In genomic region chr19:35461050-35461449, GRCh38 we compare ENCODE assay signal across 27 cellular contexts. TPM values are rescaled to one million over a fixed set of nuclear protein-coding genes. Genes with fewer than 3 reads are reported as not detected.
A peak's percentile ranks its signal among the peaks of the same experiment; 100 is the strongest.
DNase-seq lines count a peak whose midpoint lies in the region; ATAC-seq and TF ChIP-seq lines count a peak whose summit lies in the region.
"Had no signal": no experiment of that assay in that cellular context is flagged by ENCODE, and none has a peak within 500 bp of the region (broad histone marks: within the 10 kb centered on the region; RNA-seq: fewer than 3 reads in every experiment).

No MANE protein-coding gene starts in this region.

- ATAC-seq in naive B cell (ENCODE audit: low read depth in 2 of 2) (no peak), upper lobe of right lung (no peak), GM18511 (IDR thresholded peaks at IDR 0.05; ENCODE audit: unreplicated experiment) (no peak)
- ATAC-seq: psoas muscle had no signal

- peak; percentile 48 for DNase-seq in activated effector memory CD4-positive, alpha-beta T cell treated with anti-CD3 and anti-CD28 coated beads, Interleukin-2, amount 50 U/mL, for 16 hours
- DNase-seq in activated effector memory CD4-positive, alpha-beta T cell treated with Interleukin-2 at 50 U/mL for 16 hours, result no peak
- DNase-seq in naive B cell (no peak), upper lobe of right lung (peak; percentile 67), C1 segment of cervical spinal cord (lab: John Stamatoyannopoulos, UW) (no peak)
- DNase-seq: activated CD4-positive, alpha-beta T cell treated with anti-CD3 and anti-CD28 coated beads for 1 hour; activated naive CD8-positive, alpha-beta T cell treated with anti-CD3 and anti-CD28 coated beads for 36 hours; CD4-positive, CD25-positive, alpha-beta regulatory T cell; GDM1; hypothalamus; KG1; NCI-H146; NCI-H2171; NCI-H510A treated with DMSO at 0.1 percent for 48 hours; SJCRH30; testis had no signal

- TF ChIP-seq CTCF in VCaP (conservative IDR thresholded peaks at IDR 0.05) (no peak), upper lobe of right lung (IDR thresholded peaks at IDR 0.05) (no peak)

- no peak overlapping the region for H3K4me3 ChIP-seq in upper lobe of right lung
- H3K4me3 ChIP-seq: ascending aorta, psoas muscle, SJCRH30, testis had no signal

- no peaks in the 10 kb centered on the region for H3K36me3 Mint-ChIP-seq in naive B cell
- H3K36me3 Mint-ChIP-seq: activated naive CD8-positive, alpha-beta T cell treated with anti-CD3 and anti-CD28 coated beads for 36 hours; CD4-positive, CD25-positive, alpha-beta regulatory T cell had no signal

- H3K36me3 ChIP-seq in upper lobe of right lung, result no peaks in the 10 kb centered on the region
- H3K36me3 ChIP-seq: ascending aorta, SJCRH30 had no signal

- H3K4me1 ChIP-seq in upper lobe of right lung, result peaks cover 40% of the 10 kb centered on the region
- H3K4me1 ChIP-seq: ascending aorta, SJCRH30 had no signal

- H3K27me3 ChIP-seq in upper lobe of right lung, result no peaks in the 10 kb centered on the region
- H3K27me3 ChIP-seq: ascending aorta, SJCRH30, testis had no signal

- H3K27ac Mint-ChIP-seq in naive B cell, result peak overlapping the region in 4 of 6 donors; percentile 54 to 89 (median 58)
- H3K27ac Mint-ChIP-seq: activated naive CD8-positive, alpha-beta T cell treated with anti-CD3 and anti-CD28 coated beads for 36 hours; CD4-positive, CD25-positive, alpha-beta regulatory T cell had no signal

- intact Hi-C loops in upper lobe of right lung (cut with DNase I), result loop anchor here (10.0 kb wide), 1 partner anchor 106 kb away; the partner anchor contains the start of gene FFAR3

- H3K27me3 Mint-ChIP-seq in naive B cell, result no peaks in the 10 kb centered on the region
- H3K27me3 Mint-ChIP-seq: activated naive CD8-positive, alpha-beta T cell treated with anti-CD3 and anti-CD28 coated beads for 36 hours had no signal

- peaks cover 55 to 82% (median 69%) of the 10 kb centered on the region in 3 donors for H3K4me1 Mint-ChIP-seq in naive B cell

- H3K4me3 Mint-ChIP-seq in naive B cell, result peak overlapping the region in 7 of 8 donors; percentile 56 to 86 (median 79)
- H3K4me3 Mint-ChIP-seq: activated naive CD8-positive, alpha-beta T cell treated with anti-CD3 and anti-CD28 coated beads for 36 hours; CD4-positive, CD25-positive, alpha-beta regulatory T cell had no signal

- H3K27ac ChIP-seq in VCaP (peak overlapping the region; percentile 98), upper lobe of right lung (no peak overlapping the region)
- H3K27ac ChIP-seq: ascending aorta, psoas muscle, SJCRH30, testis had no signal

- no peaks in the 10 kb centered on the region for H3K9me3 ChIP-seq in upper lobe of right lung
- H3K9me3 ChIP-seq: ascending aorta, psoas muscle, SJCRH30, testis had no signal

- H3K9me3 Mint-ChIP-seq in naive B cell, result no peaks in the 10 kb centered on the region
- H3K9me3 Mint-ChIP-seq: activated naive CD8-positive, alpha-beta T cell treated with anti-CD3 and anti-CD28 coated beads for 36 hours; CD4-positive, CD25-positive, alpha-beta regulatory T cell had no signal

RNA-seq across cellular contexts. Expression of gene FFAR2, which starts 13.0 kb away (rescaled TPM):
- not detected for polyA plus RNA-seq in naive B cell (ENCODE audit: low read depth in 6 of 6)
- total RNA-seq in upper lobe of right lung, result 2.6 TPM
- total RNA-seq: activated naive CD8-positive, alpha-beta T cell treated with anti-CD3 and anti-CD28 coated beads for 36 hours; ascending aorta; CD4-positive, CD25-positive, alpha-beta regulatory T cell; H4; HT1080; SJCRH30; testis had no signal
- polyA plus RNA-seq: AG04450; CD4-positive, CD25-positive, alpha-beta regulatory T cell had no signal

RNA-seq across cellular contexts. Expression of gene KRTDAP, which starts 29.2 kb away (rescaled TPM):
- polyA plus RNA-seq in naive B cell (ENCODE audit: low read depth in 6 of 6), result not detected
- not detected for total RNA-seq in upper lobe of right lung
- total RNA-seq: activated naive CD8-positive, alpha-beta T cell treated with anti-CD3 and anti-CD28 coated beads for 36 hours; ascending aorta; cardiac septum; CD4-positive, CD25-positive, alpha-beta regulatory T cell; H4; HT1080; liver; mucosa of gallbladder; psoas muscle; SJCRH30; skeletal muscle tissue had no signal
- polyA plus RNA-seq: AG04450; CD4-positive, CD25-positive, alpha-beta regulatory T cell; liver; psoas muscle had no signal

RNA-seq across cellular contexts. Expression of gene DMKN, which starts 52.4 kb away (rescaled TPM):
- polyA plus RNA-seq in naive B cell (ENCODE audit: low read depth in 6 of 6), result 1 to 10 TPM in 2 of 6 donors, not detected in 4; 2.6 to 3.1 TPM
- total RNA-seq in upper lobe of right lung, result 79.8 TPM
- total RNA-seq: CD4-positive, CD25-positive, alpha-beta regulatory T cell; SJCRH30; skeletal muscle tissue had no signal

Comparison
In these comparisons a context has a peak if more than half of its experiments do, and no peak if none do; other contexts are left out.
1. DNase-seq: peak in activated effector memory CD4-positive, alpha-beta T cell treated with anti-CD3 and anti-CD28 coated beads, Interleukin-2, amount 50 U/mL, for 16 hours (single experiment) and upper lobe of right lung (single experiment); none in activated effector memory CD4-positive, alpha-beta T cell treated with Interleukin-2 at 50 U/mL for 16 hours (single experiment), naive B cell (single experiment) and C1 segment of cervical spinal cord (0 of 14).